In genomic region chr14:101276309-101277091, GRCh38 we compare ENCODE assay signal across 2 cellular contexts.
TF ChIP-seq lines count a peak whose summit lies in the region.

No MANE protein-coding gene starts in this region.

TF ChIP-seq in HepG2, 621 proteins besides CTCF, POLR2A, EP300 and RAD21:
- no peak for TF ChIP-seq KDM5B (CRISPR knock-in tag; IDR thresholded peaks at IDR 0.05; ENCODE audit: borderline replicate concordance)
- no peak for TF ChIP-seq CREBL2 (CRISPR knock-in tag; IDR thresholded peaks at IDR 0.05; ENCODE audit: borderline replicate concordance)
- TF ChIP-seq LCORL (IDR thresholded peaks at IDR 0.05), result no peak
- TF ChIP-seq LCORL (CRISPR knock-in tag; IDR thresholded peaks at IDR 0.05), result no peak
- TF ChIP-seq PHF20 (CRISPR knock-in tag; IDR thresholded peaks at IDR 0.05), result no peak
- no peak for TF ChIP-seq ZNF800 (CRISPR knock-in tag; IDR thresholded peaks at IDR 0.05)
- TF ChIP-seq ZNF574 (CRISPR knock-in tag; IDR thresholded peaks at IDR 0.05), result no peak
- no peak for TF ChIP-seq GABPA (IDR thresholded peaks at IDR 0.05; ENCODE audit: low read depth, low read length)
- peak; percentile 51; the same call in 1 of the 2 replicates for TF ChIP-seq GABPA (CRISPR knock-in tag; IDR thresholded peaks at IDR 0.05; ENCODE audit: low read depth)

TF ChIP-seq in endothelial cell of umbilical vein, 7 proteins besides CTCF, POLR2A, EP300 and RAD21:
- TF ChIP-seq FOS (IDR thresholded peaks at IDR 0.05; ENCODE audit: borderline replicate concordance, insufficient read depth, low read length), result peak; percentile 9
- no peak for TF ChIP-seq POLR2AphosphoS5 (IDR thresholded peaks at IDR 0.05; ENCODE audit: insufficient read depth, low read depth, low read length)
- TF ChIP-seq JUN (IDR thresholded peaks at IDR 0.05; ENCODE audit: borderline replicate concordance, insufficient read depth, insufficient read length, low read depth), result no peak
